ENCODE assay signal across 9 cellular contexts in the genomic region with DNA sequence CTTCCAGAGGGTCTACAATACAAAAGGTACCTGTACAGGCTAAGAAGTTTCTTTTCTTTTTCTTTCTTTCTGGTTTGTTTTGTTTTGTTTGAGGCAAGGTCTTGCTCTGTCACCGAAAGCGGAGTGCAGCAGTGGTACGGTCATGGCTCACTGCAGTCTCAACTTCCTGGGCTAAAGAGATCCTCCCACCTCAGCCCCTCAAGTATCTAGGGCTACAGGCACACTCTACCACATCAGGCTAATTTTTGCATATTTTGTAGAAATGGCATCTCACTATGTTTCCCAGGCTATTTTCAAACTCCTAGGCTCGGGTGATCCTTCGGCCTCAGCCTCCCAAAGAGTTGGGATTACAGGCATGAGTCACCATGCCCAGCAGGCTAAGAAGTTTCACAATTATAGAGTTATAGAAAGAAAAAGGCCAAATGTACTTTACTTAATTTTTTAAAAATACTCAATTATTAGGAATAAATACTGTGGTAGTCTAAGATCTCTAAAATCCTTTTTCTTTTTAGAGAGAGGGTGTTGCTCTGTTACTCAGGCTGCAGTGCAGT. TPM values are rescaled to one million over a fixed set of nuclear protein-coding genes. Genes with fewer than 3 reads are reported as not detected.
DNase-seq lines count a peak whose midpoint lies in the region; ATAC-seq and TF ChIP-seq lines count a peak whose summit lies in the region.
"Had no signal": no experiment of that assay in that cellular context is flagged by ENCODE, and none has a peak within 500 bp of the region (broad histone marks: within the 10 kb centered on the region; RNA-seq: fewer than 3 reads in every experiment).

No MANE protein-coding gene starts in this region.

- H2AFZ ChIP-seq in SU-DHL-6 (ENCODE audit: low read depth, low read length, severe bottlenecking), result no peak overlapping the region

- H3K27me3 ChIP-seq in SU-DHL-6 (ENCODE audit: low read length) (no peaks in the 10 kb centered on the region), left ventricle myocardium inferior (ENCODE audit: low read depth) (peaks cover 4% of the 10 kb centered on the region), A673 (replicated peaks; ENCODE audit: insufficient read depth, low read depth, low read length, poor library complexity) (no peaks in the 10 kb centered on the region)

- H3K4me2 ChIP-seq in SU-DHL-6 (ENCODE audit: low read depth, low read length, poor library complexity, severe bottlenecking), result peak overlapping the region; percentile 88

- H4K20me1 ChIP-seq in SU-DHL-6 (ENCODE audit: low read depth, low read length), result no peaks in the 10 kb centered on the region

- DNase-seq in ELR (ENCODE audit: low read depth) (peak; percentile 17), left ventricle myocardium inferior (no peak), A673 (ENCODE audit: low spot score) (no peak)
- no peak for DNase-seq in stimulated activated CD4-positive, alpha-beta T cell treated with anti-CD3 and anti-CD28 coated beads, Interleukin-4, amount 100 ng/mL, for 1 hour

- CTCF ChIA-PET in A673 (lab: Charles Lee), result no interaction called here

- no peaks in the 10 kb centered on the region for H3F3A ChIP-seq in SU-DHL-6 (ENCODE audit: insufficient read depth)

- peak; percentile 69 for ATAC-seq in GM19463 (IDR thresholded peaks at IDR 0.05; ENCODE audit: unreplicated experiment)
- peak; percentile 60 for ATAC-seq in HG03066 (IDR thresholded peaks at IDR 0.05; ENCODE audit: low read depth, unreplicated experiment)
- no peak for ATAC-seq in activated CD4-positive, CD25-positive, alpha-beta regulatory T cell treated with anti-CD3 and anti-CD28 coated beads, Interleukin-2, amount 50 U/mL, for 24 hours
- ATAC-seq: activated T-helper 17 cell treated with anti-CD3 and anti-CD28 coated beads, Interleukin-2, amount 50 U/mL, for 72 hours had no signal

- H3K27ac ChIP-seq in SU-DHL-6 (ENCODE audit: low read depth, low read length) (peak overlapping the region; percentile 33; the same call in 1 of the 2 replicates), left ventricle myocardium inferior (replicated peaks) (no peak overlapping the region), A673 (ENCODE audit: low read depth, low read length, poor library complexity, severe bottlenecking) (no peak overlapping the region)

- no peaks in the 10 kb centered on the region for H3K9me3 ChIP-seq in SU-DHL-6 (ENCODE audit: insufficient read depth, low read length)
- no peaks in the 10 kb centered on the region for H3K9me3 ChIP-seq in left ventricle myocardium inferior (replicated peaks)
- H3K9me3 ChIP-seq in A673 (ENCODE audit: low read depth, low read length, poor library complexity, severe bottlenecking), result no peaks in the 10 kb centered on the region

- POLR2A ChIA-PET in A673 (lab: Charles Lee; ENCODE audit: low non-redundant PET), result no interaction called here

- H3K9me2 ChIP-seq in SU-DHL-6 (replicated peaks; ENCODE audit: insufficient read depth, low read length), result no peaks in the 10 kb centered on the region

- intact Hi-C loops in left ventricle myocardium inferior (cut with micrococcal nuclease) (no loop called here), A673 (cut with micrococcal nuclease; ENCODE audit: unreplicated experiment) (no loop called here)

- H3K4me3 ChIP-seq in SU-DHL-6 (ENCODE audit: insufficient read depth, low read length, poor library complexity, severe bottlenecking) (peak overlapping the region; percentile 36), left ventricle myocardium inferior (no peak overlapping the region), A673 (ENCODE audit: low read depth, low read length, poor library complexity, severe bottlenecking) (no peak overlapping the region)

- H3K36me3 ChIP-seq in SU-DHL-6 (ENCODE audit: low read length) (no peaks in the 10 kb centered on the region), left ventricle myocardium inferior (no peaks in the 10 kb centered on the region), A673 (ENCODE audit: insufficient read depth, low read length, poor library complexity, severe bottlenecking) (no peaks in the 10 kb centered on the region)

- H3K4me1 ChIP-seq in left ventricle myocardium inferior, result peaks cover 20% of the 10 kb centered on the region
- H3K4me1 ChIP-seq in A673 (ENCODE audit: insufficient read depth, low read length, poor library complexity, severe bottlenecking), result no peaks in the 10 kb centered on the region

- TF ChIP-seq CTCF in SU-DHL-6 (IDR thresholded peaks at IDR 0.05; ENCODE audit: insufficient read depth, low read length, poor library complexity, severe bottlenecking) (no peak), left ventricle myocardium inferior (IDR thresholded peaks at IDR 0.05; ENCODE audit: borderline replicate concordance) (no peak), A673 (conservative IDR thresholded peaks at IDR 0.05; ENCODE audit: low read depth, low read length) (no peak)

- BruUV-seq in A673 (replicated peaks; lab: Mats Ljungman, UMichigan), result no TSS peak

- H3K79me2 ChIP-seq in SU-DHL-6 (ENCODE audit: insufficient read depth, low read length), result peaks cover 18% of the 10 kb centered on the region

- H3K9ac ChIP-seq in SU-DHL-6 (ENCODE audit: low read length), result no peak overlapping the region; the same call in 1 of the 2 replicates

RNA-seq across cellular contexts. Expression of a gene that starts 3.0 kb away (rescaled TPM):
- total RNA-seq in left ventricle myocardium inferior, result 12.8 TPM
- total RNA-seq in A673 (2021), result 25.7 TPM in 2 replicates

RNA-seq across cellular contexts. Expression of a gene that starts 16.6 kb away (rescaled TPM):
- total RNA-seq in left ventricle myocardium inferior (1.2 TPM), A673 (2021) (32.1 and 35.6 TPM in 2 replicates)

Comparison
In these comparisons a context has a peak if more than half of its experiments do, and no peak if none do; other contexts are left out.
1. ATAC-seq: peak in GM19463 (single experiment) and HG03066 (single experiment); none in activated CD4-positive, CD25-positive, alpha-beta regulatory T cell treated with anti-CD3 and anti-CD28 coated beads, Interleukin-2, amount 50 U/mL, for 24 hours (0 of 2).
2. RNA of a gene that starts 16.6 kb away (total RNA-seq): 32.1 to 35.6 TPM in A673; 1.2 TPM in left ventricle myocardium inferior (single experiment); every median in the first group is over 10 times any median in the second.